ENCODE assay signal across 22 cellular contexts in the genomic region with DNA sequence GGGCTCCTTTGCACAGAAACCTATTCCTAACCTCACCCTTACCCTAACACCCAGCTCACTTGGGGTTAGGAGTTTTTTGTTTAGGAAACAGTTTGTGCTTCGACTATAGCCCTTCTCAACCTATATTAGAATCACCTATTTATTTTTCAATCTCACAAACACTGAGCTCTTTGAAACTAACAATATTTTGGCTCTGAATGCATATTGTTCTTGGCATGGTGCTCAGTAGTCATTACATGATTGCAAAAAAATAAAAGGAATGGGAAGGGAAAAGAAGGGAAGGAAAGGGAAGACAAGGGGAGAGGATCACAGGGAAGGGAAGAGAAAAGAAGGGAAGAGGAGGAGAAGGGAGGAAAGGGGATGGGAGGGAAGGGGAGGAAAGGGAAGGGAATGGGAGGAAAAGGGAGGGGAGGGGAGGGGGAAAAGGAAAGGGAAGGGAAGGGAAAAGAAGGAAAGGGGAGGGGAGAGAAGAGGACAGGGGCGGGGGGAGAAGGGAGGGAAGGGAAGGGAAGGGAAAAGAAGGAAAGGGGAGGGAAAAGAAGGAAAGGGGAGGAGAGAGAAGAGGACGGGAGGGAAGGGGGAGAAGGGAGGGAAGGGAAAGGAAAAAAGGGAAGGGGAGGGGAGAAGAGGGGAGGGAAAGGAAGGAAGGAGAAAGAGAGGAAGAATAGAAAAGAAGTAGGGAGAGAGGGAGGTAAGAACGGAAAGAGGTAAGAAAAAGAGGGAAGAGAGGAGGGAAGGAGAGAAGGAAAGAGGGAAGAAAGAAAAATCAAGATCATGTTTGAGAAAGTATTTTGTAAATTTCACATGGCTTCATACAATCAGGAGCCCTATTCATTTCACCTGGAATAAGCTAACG.
"Had no signal": no experiment of that assay in that cellular context is flagged by ENCODE, and none has a peak within 500 bp of the region (broad histone marks: within the 10 kb centered on the region; RNA-seq: fewer than 3 reads in every experiment).

No MANE protein-coding gene starts in this region.

- H3K36me3 ChIP-seq: esophagus squamous epithelium, neutrophil, sigmoid colon, stomach, thoracic aorta, transverse colon had no signal

- H3K27ac ChIP-seq: coronary artery, esophagus squamous epithelium, hepatocyte, neutrophil, psoas muscle, sigmoid colon, skin epidermis, stomach, transverse colon had no signal

- H3K9me3 ChIP-seq: esophagus squamous epithelium, neutrophil, sigmoid colon, thoracic aorta, transverse colon had no signal

- H3K4me3 ChIP-seq: coronary artery, esophagus squamous epithelium, hepatocyte, lung, psoas muscle, sigmoid colon, skin epidermis, stomach, thoracic aorta, transverse colon had no signal

- ATAC-seq: left colon; left ventricle myocardium superior; naive thymus-derived CD4-positive, alpha-beta T cell; psoas muscle had no signal

- H3K4me1 Mint-ChIP-seq: naive thymus-derived CD4-positive, alpha-beta T cell had no signal

- H3K4me2 ChIP-seq: hepatocyte had no signal

- H3K27ac Mint-ChIP-seq: naive thymus-derived CD4-positive, alpha-beta T cell had no signal

- H3K4me1 ChIP-seq: esophagus squamous epithelium, psoas muscle, sigmoid colon, transverse colon had no signal

- H3K36me3 Mint-ChIP-seq: naive thymus-derived CD4-positive, alpha-beta T cell had no signal

- H3K4me3 Mint-ChIP-seq: naive thymus-derived CD4-positive, alpha-beta T cell had no signal

- H2AFZ ChIP-seq: hepatocyte had no signal

- DNase-seq: effector memory CD4-positive, alpha-beta T cell; esophagus squamous epithelium; foreskin melanocyte; head of caudate nucleus; left colon; left ventricle myocardium superior; naive thymus-derived CD4-positive, alpha-beta T cell; psoas muscle; retina; sigmoid colon; stimulated activated CD4-positive, alpha-beta T cell treated with anti-CD3 and anti-CD28 coated beads, Interleukin-2, amount 100 ng/mL, for 24 hours; stimulated activated naive CD4-positive, alpha-beta T cell; stomach; substantia nigra; transverse colon had no signal

- FAIRE-seq: endometrium had no signal

- H3K79me2 ChIP-seq: hepatocyte had no signal

- H3K27me3 ChIP-seq: esophagus squamous epithelium, hepatocyte, neutrophil, sigmoid colon, stomach, transverse colon had no signal
